ENCODE assay signal across 8 cellular contexts in genomic region chr4:162497564-162498167, GRCh38.
DNase-seq lines count a peak whose midpoint lies in the region; ATAC-seq, FAIRE-seq and TF ChIP-seq lines count a peak whose summit lies in the region.

No MANE protein-coding gene starts in this region.

- intact Hi-C loops in Calu3 (cut with micrococcal nuclease; ENCODE audit: unreplicated experiment) (loop anchor here (1.0 kb wide), 2 partner anchors 541 to 835 kb away; partner anchors contain the start of gene NPY1R), HepG2 (cut with micrococcal nuclease; ENCODE audit: unreplicated experiment) (loop anchor here (1.0 to 5.0 kb wide), 6 partner anchors 368 to 1515 kb away; no protein-coding TSS in a partner anchor)

- WGBS in HepG2 (ENCODE audit: low lambda C conversion rate): 4% methylated on average over 5 of the region's 5 CpGs

- H2AFZ ChIP-seq in HepG2 (ENCODE audit: low read length): no peak overlapping the region

- ATAC-seq in GM18868 (IDR thresholded peaks at IDR 0.05; ENCODE audit: unreplicated experiment): peak; percentile 87
- peak; percentile 68 for ATAC-seq in HG03066 (IDR thresholded peaks at IDR 0.05; ENCODE audit: low read depth, unreplicated experiment)
- peak; percentile 60 for ATAC-seq in HepG2

- in situ Hi-C loops in HepG2 (cut with HindIII; ENCODE audit: extremely low pct_ligation_motif_present, low pct_unique_long_range_greater_than_20kb): loop anchor here (25.0 kb wide), 1 partner anchor 1040 kb away; no protein-coding TSS in a partner anchor

- no peaks in the 10 kb centered on the region for H3K4me1 Mint-ChIP-seq in Calu3 (ENCODE audit: low read depth, unreplicated experiment)

- no peaks in the 10 kb centered on the region for H3K9me3 Mint-ChIP-seq in Calu3 (ENCODE audit: low read depth, unreplicated experiment)

- no peak overlapping the region for H3K4me2 ChIP-seq in HepG2 (ENCODE audit: low read depth, low read length)

- FAIRE-seq in HepG2 (lab: Jason Lieb, UNC): peak; percentile 62

- no peaks in the 10 kb centered on the region for H4K20me1 ChIP-seq in HepG2 (ENCODE audit: insufficient read depth, low read length)

- TF ChIP-seq EP300 in HepG2 (IDR thresholded peaks at IDR 0.05; ENCODE audit: low read depth in 2 of 2, low read length in 2 of 2): no peak
- TF ChIP-seq EP300 in HepG2 (CRISPR knock-in tag; IDR thresholded peaks at IDR 0.05; ENCODE audit: borderline replicate concordance): no peak

- no peaks in the 10 kb centered on the region for H3K36me3 Mint-ChIP-seq in Calu3 (ENCODE audit: insufficient read depth, unreplicated experiment)

- peak; percentile 61 for TF ChIP-seq CTCF in Calu3 (IDR thresholded peaks at IDR 0.05; ENCODE audit: unreplicated experiment)
- TF ChIP-seq CTCF in HepG2 (CRISPR knock-in tag; IDR thresholded peaks at IDR 0.05): peak; percentile 83

- no peaks in the 10 kb centered on the region for H3K36me3 ChIP-seq in HepG2 (replicated peaks in 1 of 2; ENCODE audit: control insufficient read depth in 1 of 2, insufficient read depth in 2 of 2, low read length in 2 of 2)

- no peaks in the 10 kb centered on the region for H3K27me3 ChIP-seq in HepG2 (ENCODE audit: control insufficient read depth in 1 of 2, insufficient read depth in 2 of 2, low read length in 2 of 2)

- H3K27ac Mint-ChIP-seq in Calu3 (ENCODE audit: unreplicated experiment): no peak overlapping the region

- H3K27ac ChIP-seq in HepG2 (ENCODE audit: extremely low read length, insufficient read depth, low read length): no peak overlapping the region

- no peaks in the 10 kb centered on the region for H3K4me1 ChIP-seq in HepG2 (ENCODE audit: insufficient read depth, low read length)

- no peak overlapping the region for H3K4me3 Mint-ChIP-seq in Calu3 (ENCODE audit: low read depth, unreplicated experiment)

- BruUV-seq in Calu3 (replicated peaks; lab: Mats Ljungman, UMichigan) (no TSS peak), HepG2 (replicated peaks; lab: Mats Ljungman, UMichigan) (no TSS peak)

- no peaks in the 10 kb centered on the region for H3K9me3 ChIP-seq in HepG2 (ENCODE audit: low read length)

- no peaks in the 10 kb centered on the region for H3K79me2 ChIP-seq in HepG2 (ENCODE audit: insufficient read depth, low read length)

- peak; percentile 81 for TF ChIP-seq RAD21 in HepG2 (CRISPR knock-in tag; IDR thresholded peaks at IDR 0.05)

- CTCF ChIA-PET in Calu3 (lab: Charles Lee): interaction anchor here (0.8 to 1.5 kb wide), 3 partner anchors 540 to 996 kb away, joined by 4 to 5 read pairs (median 4); partner anchors contain the start of genes NPY1R and TMA16
- CTCF ChIA-PET in HepG2 (lab: Yijun Ruan, JAX; ENCODE audit: low intra/inter-chr PET ratio, low total read pairs): interaction anchor here (1.2 to 1.4 kb wide), 3 partner anchors 540 to 836 kb away, joined by 3 to 9 read pairs (median 4); no protein-coding TSS in a partner anchor

- POLR2A ChIA-PET in HepG2 (lab: Yijun Ruan, JAX): no interaction called here

- no peaks in the 10 kb centered on the region for H3K27me3 Mint-ChIP-seq in Calu3 (ENCODE audit: unreplicated experiment)

- no peak for TF ChIP-seq POLR2A in HepG2 (IDR thresholded peaks at IDR 0.05; ENCODE audit: insufficient read depth in 1 of 2, low read depth in 2 of 2, low read length in 2 of 2)

- H3K4me3 ChIP-seq in HepG2 (replicated peaks in 1 of 3; ENCODE audit: insufficient read depth in 1 of 3, low read depth in 2 of 3, low read length in 3 of 3): no peak overlapping the region

- no peak overlapping the region for H3K9ac ChIP-seq in HepG2 (ENCODE audit: insufficient read depth, low read depth, low read length)

- DNase-seq in Calu3 (no peak), NCI-H748 (lab: John Stamatoyannopoulos, UW; ENCODE audit: unreplicated experiment) (peak; percentile 27), cerebellum (ENCODE audit: low spot score) (peak; percentile 44), HepG2 (ENCODE audit: low spot score) (peak; percentile 30), islet precursor cell (no peak)
- DNase-seq in stimulated activated naive CD4-positive, alpha-beta T cell treated with Interleukin-2 at 50 U/mL for 16 hours (lab: John Stamatoyannopoulos, UW): no peak

TF ChIP-seq in HepG2, 621 proteins besides CTCF, POLR2A, EP300 and RAD21:
- no peak for TF ChIP-seq MIER2 (CRISPR knock-in tag; IDR thresholded peaks at IDR 0.05)
- TF ChIP-seq CEBPB (IDR thresholded peaks at IDR 0.05; ENCODE audit: borderline replicate concordance, low read depth, low read length): peak; percentile 99
- TF ChIP-seq ARID3A (IDR thresholded peaks at IDR 0.05; ENCODE audit: low read depth, low read length): peak; percentile 72
- peak; percentile 92 for TF ChIP-seq STAG1 (CRISPR knock-in tag; IDR thresholded peaks at IDR 0.05)
- TF ChIP-seq SMC3 (IDR thresholded peaks at IDR 0.05; ENCODE audit: low read length): peak; percentile 94
- TF ChIP-seq KLF16 (CRISPR knock-in tag; IDR thresholded peaks at IDR 0.05): 0 out of 4 replicates have a peak, but pooled peaks of 1 of the 2 experiments have one; percentile 34
- no peak for TF ChIP-seq ZNF710 (CRISPR knock-in tag; IDR thresholded peaks at IDR 0.05; ENCODE audit: borderline replicate concordance)
- peak; percentile 100 for TF ChIP-seq CEBPG (CRISPR knock-in tag; IDR thresholded peaks at IDR 0.05)
- TF ChIP-seq BORCS8-MEF2B (CRISPR knock-in tag; IDR thresholded peaks at IDR 0.05): no peak

Comparison
In these comparisons a context has a peak if more than half of its experiments do, and no peak if none do; other contexts are left out.
1. DNase-seq: peak in NCI-H748 (single experiment), cerebellum (single experiment) and HepG2 (single experiment); none in Calu3 (single experiment), stimulated activated naive CD4-positive, alpha-beta T cell treated with Interleukin-2 at 50 U/mL for 16 hours (single experiment) and islet precursor cell (single experiment).
2. Peak in every context shown above with its lines, with median percentiles within 50 percentile points of each other: ATAC-seq.